12 cellular contexts compared by ENCODE assay signal in the genomic region with DNA sequence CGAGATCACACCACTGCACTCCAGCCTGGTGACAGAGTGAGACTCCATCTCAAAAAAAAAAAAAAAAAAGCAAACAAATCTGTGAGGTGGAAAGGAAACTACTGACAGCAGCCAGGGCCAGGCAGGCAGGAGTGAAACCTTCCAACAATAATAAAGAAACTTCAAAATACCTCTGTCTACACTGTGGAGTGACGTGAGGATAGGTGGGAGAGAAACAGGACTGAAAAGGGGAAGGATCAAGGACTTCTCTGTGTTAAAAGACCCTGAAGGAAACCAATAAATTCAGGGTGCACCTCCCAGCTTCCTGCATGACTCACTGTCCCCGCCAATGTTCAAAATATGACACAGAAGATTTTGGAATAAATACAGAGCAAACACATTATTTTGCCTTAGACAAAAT.
DNase-seq lines count a peak whose midpoint lies in the region; ATAC-seq lines count a peak whose summit lies in the region.
"Had no signal": no experiment of that assay in that cellular context is flagged by ENCODE, and none has a peak within 500 bp of the region (broad histone marks: within the 10 kb centered on the region; RNA-seq: fewer than 3 reads in every experiment).

No MANE protein-coding gene starts in this region.

- no peaks in the 10 kb centered on the region for H3K9me3 Mint-ChIP-seq in activated naive CD8-positive, alpha-beta T cell treated with anti-CD3 and anti-CD28 coated beads, Interleukin-2, amount 50 U/mL, for 24 hours

- no peak overlapping the region for H3K27ac ChIP-seq in SJCRH30
- H3K27ac ChIP-seq: neutrophil, suprapubic skin had no signal

- H3K36me3 Mint-ChIP-seq in activated naive CD8-positive, alpha-beta T cell treated with anti-CD3 and anti-CD28 coated beads, Interleukin-2, amount 50 U/mL, for 24 hours (ENCODE audit: low read depth): no peaks in the 10 kb centered on the region

- H3K27ac Mint-ChIP-seq in activated naive CD8-positive, alpha-beta T cell treated with anti-CD3 and anti-CD28 coated beads, Interleukin-2, amount 50 U/mL, for 24 hours: peak overlapping the region; percentile 28

- no peaks in the 10 kb centered on the region for H3K27me3 Mint-ChIP-seq in activated naive CD8-positive, alpha-beta T cell treated with anti-CD3 and anti-CD28 coated beads, Interleukin-2, amount 50 U/mL, for 24 hours

- H3K4me3 ChIP-seq in SJCRH30: no peak overlapping the region
- H3K4me3 ChIP-seq: suprapubic skin had no signal

- peaks cover 14% of the 10 kb centered on the region for H3K4me1 ChIP-seq in SJCRH30
- H3K4me1 ChIP-seq: suprapubic skin had no signal

- no peaks in the 10 kb centered on the region for H3K27me3 ChIP-seq in SJCRH30
- H3K27me3 ChIP-seq: neutrophil, suprapubic skin had no signal

- DNase-seq in Daoy (ENCODE audit: low read depth) (peak; percentile 22), SIG-M5 (lab: John Stamatoyannopoulos, UW) (peak; percentile 8), NCI-H446 treated with DMSO at 0.1 percent for 48 hours (lab: John Stamatoyannopoulos, UW) (no peak), SJCRH30 (no peak)
- DNase-seq in activated naive CD8-positive, alpha-beta T cell treated with anti-CD3 and anti-CD28 coated beads, Interleukin-2, amount 50 U/mL, for 24 hours: no peak
- DNase-seq: NCI-H2029 had no signal

- peak overlapping the region; percentile 10 for H3K4me3 Mint-ChIP-seq in activated naive CD8-positive, alpha-beta T cell treated with anti-CD3 and anti-CD28 coated beads, Interleukin-2, amount 50 U/mL, for 24 hours

- H3K36me3 ChIP-seq in SJCRH30: peaks cover 17% of the 10 kb centered on the region
- H3K36me3 ChIP-seq: neutrophil had no signal

- ATAC-seq in GM21360 (IDR thresholded peaks at IDR 0.05; ENCODE audit: unreplicated experiment): peak; percentile 86
- ATAC-seq in activated naive CD8-positive, alpha-beta T cell treated with anti-CD3 and anti-CD28 coated beads, Interleukin-2, amount 50 U/mL, for 24 hours: peak; percentile 91
- no peak for ATAC-seq in HG03565 (IDR thresholded peaks at IDR 0.05; ENCODE audit: unreplicated experiment)
- no peak for ATAC-seq in GM21423 (IDR thresholded peaks at IDR 0.05; ENCODE audit: unreplicated experiment)
- ATAC-seq: left lobe of liver had no signal

- H3K4me1 Mint-ChIP-seq in activated naive CD8-positive, alpha-beta T cell treated with anti-CD3 and anti-CD28 coated beads, Interleukin-2, amount 50 U/mL, for 24 hours: peaks cover 41% of the 10 kb centered on the region

- H3K9me3 ChIP-seq in SJCRH30 (replicated peaks): no peaks in the 10 kb centered on the region
- H3K9me3 ChIP-seq: neutrophil, suprapubic skin had no signal

Comparison
In these comparisons a context has a peak if more than half of its experiments do, and no peak if none do; other contexts are left out.
1. DNase-seq: peak in Daoy (single experiment) and SIG-M5 (single experiment); none in activated naive CD8-positive, alpha-beta T cell treated with anti-CD3 and anti-CD28 coated beads, Interleukin-2, amount 50 U/mL, for 24 hours (single experiment), NCI-H446 treated with DMSO at 0.1 percent for 48 hours (single experiment) and SJCRH30 (0 of 2).
2. ATAC-seq: peak in GM21360 (single experiment) and activated naive CD8-positive, alpha-beta T cell treated with anti-CD3 and anti-CD28 coated beads, Interleukin-2, amount 50 U/mL, for 24 hours (single experiment); none in HG03565 (single experiment) and GM21423 (single experiment).